In genomic region chr6:142943746-142944125, GRCh38 we compare ENCODE assay signal across 8 cellular contexts. TPM values are rescaled to one million over a fixed set of nuclear protein-coding genes. Genes with fewer than 3 reads are reported as not detected.
DNase-seq lines count a peak whose midpoint lies in the region; ATAC-seq, FAIRE-seq and TF ChIP-seq lines count a peak whose summit lies in the region.

No MANE protein-coding gene starts in this region.

- TF ChIP-seq POLR2A in endothelial cell of umbilical vein (IDR thresholded peaks at IDR 0.05; ENCODE audit: low read depth, low read length) (no peak), H54 (IDR thresholded peaks at IDR 0.05; ENCODE audit: low read depth, low read length) (no peak)

- no peaks in the 10 kb centered on the region for H3K9me1 ChIP-seq in endothelial cell of umbilical vein (replicated peaks; ENCODE audit: control insufficient read depth, extremely low read depth, insufficient read depth, low read length)

- H3K4me3 ChIP-seq in A673 (ENCODE audit: low read depth, low read length, poor library complexity, severe bottlenecking) (peak overlapping the region; percentile 66), HUES6 (ENCODE audit: low read depth, low read length) (peak overlapping the region; percentile 92), endothelial cell of umbilical vein (replicated peaks in 1 of 3; ENCODE audit: insufficient read depth in 1 of 3, low read depth in 1 of 3, low read length in 3 of 3) (peak overlapping the region in 1 of 3 experiments; percentile 91), neural progenitor cell (peak overlapping the region; percentile 70)

- peak overlapping the region; percentile 96 for H3K27ac Mint-ChIP-seq in activated CD8-positive, alpha-beta memory T cell treated with anti-CD3 and anti-CD28 coated beads, Interleukin-2, amount 10 ng/mL, durations not matched to agents 7 days and 5 days
- no peak overlapping the region for H3K27ac Mint-ChIP-seq in neural progenitor cell

- CTCF ChIA-PET in A673 (lab: Charles Lee), result no interaction called here
- CTCF ChIA-PET in activated CD8-positive, alpha-beta memory T cell treated with anti-CD3 and anti-CD28 coated beads, Interleukin-2, amount 10 ng/mL, durations not matched to agents 7 days and 5 days (lab: Charles Lee), result interaction anchor here (1.0 to 1.6 kb wide), 10 partner anchors 9 to 98 kb away, joined by 3 to 9 read pairs (median 4); no protein-coding TSS in a partner anchor
- CTCF ChIA-PET in endothelial cell of umbilical vein (lab: Charles Lee), result interaction anchor here (1.0 to 2.3 kb wide), 12 partner anchors 16 to 250 kb away, joined by 3 to 13 read pairs (median 6); no protein-coding TSS in a partner anchor

- BruUV-seq in A673 (replicated peaks; lab: Mats Ljungman, UMichigan) (TSS peak; percentile 45), endothelial cell of umbilical vein (replicated peaks; lab: Mats Ljungman, UMichigan) (no TSS peak)

- H3K9ac ChIP-seq in HUES6 (ENCODE audit: low read length) (peak overlapping the region; percentile 96), endothelial cell of umbilical vein (replicated peaks; ENCODE audit: extremely low read depth, insufficient read depth, low read length) (peak overlapping the region; percentile 22), neural progenitor cell (no peak overlapping the region)

- ATAC-seq in activated CD8-positive, alpha-beta memory T cell treated with anti-CD3 and anti-CD28 coated beads, Interleukin-2, amount 10 ng/mL, durations not matched to agents 7 days and 5 days, result no peak

- H3K4me2 ChIP-seq in endothelial cell of umbilical vein (ENCODE audit: insufficient read depth, low read length) (no peak overlapping the region), neural progenitor cell (peak overlapping the region; percentile 81)

- no peaks in the 10 kb centered on the region for H3K9me3 Mint-ChIP-seq in activated CD8-positive, alpha-beta memory T cell treated with anti-CD3 and anti-CD28 coated beads, Interleukin-2, amount 10 ng/mL, durations not matched to agents 7 days and 5 days (ENCODE audit: low read depth)
- no peaks in the 10 kb centered on the region for H3K9me3 Mint-ChIP-seq in neural progenitor cell

- no peak overlapping the region for H2AFZ ChIP-seq in endothelial cell of umbilical vein (ENCODE audit: low read depth, low read length)
- H2AFZ ChIP-seq in neural progenitor cell (replicated peaks), result no peak overlapping the region

- intact Hi-C loops in A673 (cut with micrococcal nuclease; ENCODE audit: unreplicated experiment) (loop anchor here (5.0 to 10.0 kb wide), 2 partner anchors 61 to 249 kb away; no protein-coding TSS in a partner anchor), endothelial cell of umbilical vein (cut with micrococcal nuclease) (loop anchor here (1.0 to 10.0 kb wide), 6 partner anchors 58 to 799 kb away; partner anchors contain the start of genes NMBR and VTA1)

- POLR2A ChIA-PET in A673 (lab: Charles Lee; ENCODE audit: low non-redundant PET) (no interaction called here), endothelial cell of umbilical vein (lab: Charles Lee) (interaction anchor here (1.1 kb wide), 1 partner anchor 111 kb away, joined by 3 read pairs; no protein-coding TSS in a partner anchor)

- H3K4me1 ChIP-seq in A673 (ENCODE audit: insufficient read depth, low read length, poor library complexity, severe bottlenecking), result peaks cover 11% of the 10 kb centered on the region
- H3K4me1 ChIP-seq in HUES6 (ENCODE audit: control insufficient read depth, insufficient read depth, low read length), result peaks cover 10% of the 10 kb centered on the region; the same call in 1 of the 2 replicates
- peaks cover 30% of the 10 kb centered on the region for H3K4me1 ChIP-seq in endothelial cell of umbilical vein (ENCODE audit: control insufficient read depth, extremely low read depth, insufficient read depth, low read length)
- H3K4me1 ChIP-seq in neural progenitor cell, result peaks cover 10% of the 10 kb centered on the region

- H3K36me3 Mint-ChIP-seq in activated CD8-positive, alpha-beta memory T cell treated with anti-CD3 and anti-CD28 coated beads, Interleukin-2, amount 10 ng/mL, durations not matched to agents 7 days and 5 days, result no peaks in the 10 kb centered on the region
- no peaks in the 10 kb centered on the region for H3K36me3 Mint-ChIP-seq in neural progenitor cell

- peaks cover 53% of the 10 kb centered on the region for H3K4me1 Mint-ChIP-seq in activated CD8-positive, alpha-beta memory T cell treated with anti-CD3 and anti-CD28 coated beads, Interleukin-2, amount 10 ng/mL, durations not matched to agents 7 days and 5 days
- H3K4me1 Mint-ChIP-seq in neural progenitor cell, result peaks cover 19% of the 10 kb centered on the region

- no peaks in the 10 kb centered on the region for H3K27me3 Mint-ChIP-seq in activated CD8-positive, alpha-beta memory T cell treated with anti-CD3 and anti-CD28 coated beads, Interleukin-2, amount 10 ng/mL, durations not matched to agents 7 days and 5 days
- peaks cover 21% of the 10 kb centered on the region for H3K27me3 Mint-ChIP-seq in neural progenitor cell (ENCODE audit: insufficient read depth, low read depth)

- TF ChIP-seq CTCF in A673 (conservative IDR thresholded peaks at IDR 0.05; ENCODE audit: low read depth, low read length) (no peak), endothelial cell of umbilical vein (IDR thresholded peaks at IDR 0.05; ENCODE audit: extremely low read depth in 1 of 2, insufficient read depth in 1 of 2, low read depth in 1 of 2, low read length in 2 of 2) (no peak), neural progenitor cell (IDR thresholded peaks at IDR 0.05) (no peak)

- H3K27me3 ChIP-seq in A673 (replicated peaks; ENCODE audit: insufficient read depth, low read depth, low read length, poor library complexity) (peaks cover 6% of the 10 kb centered on the region), HUES6 (ENCODE audit: control insufficient read depth, insufficient read depth, low read length) (peaks cover 8% of the 10 kb centered on the region; the same call in 1 of the 2 replicates), endothelial cell of umbilical vein (ENCODE audit: control insufficient read depth in 2 of 2, insufficient read depth in 2 of 2, low read length in 2 of 2) (no peaks in the 10 kb centered on the region), neural progenitor cell (peaks cover 43% of the 10 kb centered on the region)

- peak overlapping the region; percentile 25 for H3K27ac ChIP-seq in A673 (ENCODE audit: low read depth, low read length, poor library complexity, severe bottlenecking)
- H3K27ac ChIP-seq in HUES6 (ENCODE audit: low read depth, low read length), result no peak overlapping the region
- peak overlapping the region; percentile 4 for H3K27ac ChIP-seq in endothelial cell of umbilical vein (ENCODE audit: insufficient read depth, low read depth, low read length)
- no peak overlapping the region for H3K27ac ChIP-seq in neural progenitor cell

- H3K36me3 ChIP-seq in A673 (ENCODE audit: insufficient read depth, low read length, poor library complexity, severe bottlenecking), result no peaks in the 10 kb centered on the region
- no peaks in the 10 kb centered on the region for H3K36me3 ChIP-seq in HUES6 (ENCODE audit: control insufficient read depth, insufficient read depth, low read length)
- no peaks in the 10 kb centered on the region for H3K36me3 ChIP-seq in endothelial cell of umbilical vein (ENCODE audit: control insufficient read depth in 2 of 2, extremely low read depth in 1 of 2, insufficient read depth in 2 of 2, low read length in 2 of 2)
- H3K36me3 ChIP-seq in neural progenitor cell, result no peaks in the 10 kb centered on the region

- H3K4me3 Mint-ChIP-seq in activated CD8-positive, alpha-beta memory T cell treated with anti-CD3 and anti-CD28 coated beads, Interleukin-2, amount 10 ng/mL, durations not matched to agents 7 days and 5 days, result peak overlapping the region; percentile 84
- peak overlapping the region; percentile 98 for H3K4me3 Mint-ChIP-seq in neural progenitor cell

- H3K79me2 ChIP-seq in endothelial cell of umbilical vein (ENCODE audit: control insufficient read depth, insufficient read depth, low read length), result no peaks in the 10 kb centered on the region
- peaks cover 8% of the 10 kb centered on the region for H3K79me2 ChIP-seq in neural progenitor cell (ENCODE audit: low read depth)

- H3K9me3 ChIP-seq in A673 (ENCODE audit: low read depth, low read length, poor library complexity, severe bottlenecking) (no peaks in the 10 kb centered on the region), HUES6 (ENCODE audit: control insufficient read depth, insufficient read depth, low read depth, low read length) (no peaks in the 10 kb centered on the region), endothelial cell of umbilical vein (replicated peaks; ENCODE audit: control insufficient read depth, insufficient read depth, low read length) (no peaks in the 10 kb centered on the region), neural progenitor cell (ENCODE audit: low read depth) (no peaks in the 10 kb centered on the region)

- H4K20me1 ChIP-seq in endothelial cell of umbilical vein (replicated peaks; ENCODE audit: control insufficient read depth, extremely low read depth, insufficient read depth, low read length), result no peaks in the 10 kb centered on the region
- peaks cover 3% of the 10 kb centered on the region for H4K20me1 ChIP-seq in neural progenitor cell (ENCODE audit: low read depth)

- peak; percentile 5 for DNase-seq in A673 (ENCODE audit: low spot score)
- DNase-seq in activated CD8-positive, alpha-beta memory T cell treated with anti-CD3 and anti-CD28 coated beads, Interleukin-2, amount 10 ng/mL, durations not matched to agents 7 days and 5 days, result peak; percentile 67
- peak; percentile 38 for DNase-seq in endothelial cell of umbilical vein (ENCODE audit: low read depth, low spot score)
- peak; percentile 15 for DNase-seq in neural progenitor cell (ENCODE audit: low spot score)
- peak; percentile 4 for DNase-seq in urothelium cell line (ENCODE audit: low spot score)
- no peak for DNase-seq in H54 (ENCODE audit: insufficient read length, low spot score)
- DNase-seq in foreskin melanocyte, result no peak

- H3F3A ChIP-seq in neural progenitor cell (ENCODE audit: low read depth), result peaks cover 39% of the 10 kb centered on the region

- dilution Hi-C loops in endothelial cell of umbilical vein (cut with MboI; ENCODE audit: extremely low pct_ligation_motif_present, low sequenced_read_pairs), result no loop called here

- FAIRE-seq in endothelial cell of umbilical vein (lab: Jason Lieb, UNC) (no peak), urothelium cell line (lab: Jason Lieb, UNC) (no peak), H54 (lab: Jason Lieb, UNC) (no peak)

RNA-seq across cellular contexts. Expression of gene HIVEP2, which starts 1.2 kb away (rescaled TPM):
- total RNA-seq in A673 (2021) (3.1 and 3.2 TPM in 2 replicates), endothelial cell of umbilical vein (4.7 and 5.2 TPM in 2 replicates), neural progenitor cell (ENCODE audit: low replicate concordance) (2.0 and 2.1 TPM in 2 replicates)
- 10 to 100 TPM; 24.1 to 28.8 TPM for total RNA-seq in activated CD8-positive, alpha-beta memory T cell treated with anti-CD3 and anti-CD28 coated beads, Interleukin-2, amount 10 ng/mL, durations not matched to agents 7 days and 5 days
- 0.86 and 1.3 TPM in 2 replicates for polyA plus RNA-seq in endothelial cell of umbilical vein
- 1.3 TPM in 2 replicates for polyA plus RNA-seq in endothelial cell of umbilical vein (2011; cell fraction: cytosol; rRNA removed)
- 2.4 and 2.9 TPM in 2 replicates for polyA plus RNA-seq in endothelial cell of umbilical vein (2011; cell fraction: nucleus; rRNA removed)
- 2.7 and 3.0 TPM in 2 replicates for polyA plus RNA-seq in endothelial cell of umbilical vein (2012)
- polyA minus RNA-seq in endothelial cell of umbilical vein, result 4.3 and 4.9 TPM in 2 replicates
- 2.6 TPM for polyA minus RNA-seq in endothelial cell of umbilical vein (2011; cell fraction: cytosol; rRNA and poly(A)+ RNA removed)
- polyA minus RNA-seq in endothelial cell of umbilical vein (2011; cell fraction: nucleus; rRNA and poly(A)+ RNA removed), result 5.4 and 5.8 TPM in 2 replicates

Comparison
In these comparisons a context has a peak if more than half of its experiments do, and no peak if none do; other contexts are left out.
1. DNase-seq: peak in A673 (single experiment), activated CD8-positive, alpha-beta memory T cell treated with anti-CD3 and anti-CD28 coated beads, Interleukin-2, amount 10 ng/mL, durations not matched to agents 7 days and 5 days (single experiment), endothelial cell of umbilical vein (single experiment), neural progenitor cell (single experiment) and urothelium cell line (single experiment); none in H54 (single experiment) and foreskin melanocyte (single experiment).
2. H3K27ac ChIP-seq: peak in A673 (single experiment) and endothelial cell of umbilical vein (single experiment); none in HUES6 (single experiment) and neural progenitor cell (single experiment).